ENCODE assay signal across 27 cellular contexts in the genomic region with DNA sequence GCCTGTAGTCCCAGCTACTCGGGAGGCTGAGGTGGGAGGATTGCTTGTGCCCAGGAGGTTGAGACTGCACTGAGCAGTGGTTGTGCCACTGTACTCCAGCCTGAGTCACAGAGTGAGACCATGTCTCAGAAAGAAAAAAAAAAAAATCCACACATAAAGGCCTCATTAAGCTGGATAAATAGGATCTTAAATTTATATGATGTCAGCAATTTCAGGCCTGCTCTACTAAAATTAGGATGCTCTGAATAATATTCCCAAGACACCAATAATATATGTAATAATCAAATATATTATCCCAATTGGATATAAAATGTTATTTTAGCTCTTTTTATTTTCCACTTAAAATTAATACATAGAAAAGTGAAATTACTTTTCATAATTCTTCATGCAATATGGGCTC.
"Had no signal": no experiment of that assay in that cellular context is flagged by ENCODE, and none has a peak within 500 bp of the region (broad histone marks: within the 10 kb centered on the region; RNA-seq: fewer than 3 reads in every experiment).

No MANE protein-coding gene starts in this region.

- H3K4me1 ChIP-seq: parathyroid adenoma, suprapubic skin, testis, transverse colon, upper lobe of right lung, uterus had no signal

- H3K9ac ChIP-seq: neural progenitor cell, parathyroid adenoma had no signal

- H3K4me3 ChIP-seq: neural progenitor cell, ovary, psoas muscle, skin epidermis, smooth muscle cell, spleen, suprapubic skin, testis, tibial artery, transverse colon, upper lobe of right lung, uterus had no signal

- H3K36me3 ChIP-seq: ovary, transverse colon, upper lobe of right lung, uterus had no signal

- H3K9me3 ChIP-seq: ovary, psoas muscle, suprapubic skin, testis, tibial artery, transverse colon, upper lobe of right lung, uterus had no signal

- H3K4me2 ChIP-seq: neural progenitor cell, smooth muscle cell had no signal

- H3K27ac ChIP-seq: neural progenitor cell, ovary, parathyroid adenoma, psoas muscle, skin epidermis, spleen, suprapubic skin, testis, tibial artery, transverse colon, upper lobe of right lung, uterus had no signal

- H3K27me3 ChIP-seq: neural progenitor cell, ovary, spleen, suprapubic skin, testis, tibial artery, transverse colon, upper lobe of right lung, uterus had no signal

- ATAC-seq: natural killer cell; psoas muscle; right cardiac atrium; sciatic nerve; stimulated activated memory B cell treated with anti-CD40 and anti-IgM and Interleukin-4, amounts not matched to agents 10 μg/mL and 1 μg/mL and 100 μg/mL, for 72 hours; upper lobe of right lung had no signal

- H2AFZ ChIP-seq: neural progenitor cell, parathyroid adenoma had no signal

- H3K79me2 ChIP-seq: parathyroid adenoma had no signal

- DNase-seq: natural killer cell; occipital lobe; ovary; posterior cingulate gyrus; psoas muscle; right cardiac atrium; spleen; stimulated activated CD4-positive, alpha-beta T cell treated with anti-CD3 and anti-CD28 coated beads, Interleukin-12 subunit alpha, Interleukin-12 subunit beta, amount 100 ng/mL, for 4 hours; stimulated activated CD4-positive, alpha-beta T cell treated with anti-CD3 and anti-CD28 coated beads, Interleukin-4, amount 100 ng/mL, for 1 hour; stimulated activated CD4-positive, alpha-beta T cell treated with anti-CD3 and anti-CD28 coated beads, Interleukin-4, amount 100 ng/mL, for 4 hours; stimulated activated CD8-positive, alpha-beta memory T cell treated with anti-CD3 and anti-CD28 coated beads, Interleukin-4, amount 100 ng/mL, for 48 hours; stimulated activated naive CD4-positive, alpha-beta T cell; stimulated activated naive CD8-positive, alpha-beta T cell treated with anti-CD3 and anti-CD28 coated beads, Interleukin-15, amount 100 ng/mL, for 72 hours; stimulated activated naive CD8-positive, alpha-beta T cell treated with anti-CD3 and anti-CD28 coated beads, Interleukin-15, Interleukin-2, amounts not matched to agents 100 U/mL and 50 U/mL, for 24 hours; substantia nigra; testis; tibial artery; transverse colon; upper lobe of right lung; uterus had no signal
